ENCODE assay signal across 12 cellular contexts in the genomic region with DNA sequence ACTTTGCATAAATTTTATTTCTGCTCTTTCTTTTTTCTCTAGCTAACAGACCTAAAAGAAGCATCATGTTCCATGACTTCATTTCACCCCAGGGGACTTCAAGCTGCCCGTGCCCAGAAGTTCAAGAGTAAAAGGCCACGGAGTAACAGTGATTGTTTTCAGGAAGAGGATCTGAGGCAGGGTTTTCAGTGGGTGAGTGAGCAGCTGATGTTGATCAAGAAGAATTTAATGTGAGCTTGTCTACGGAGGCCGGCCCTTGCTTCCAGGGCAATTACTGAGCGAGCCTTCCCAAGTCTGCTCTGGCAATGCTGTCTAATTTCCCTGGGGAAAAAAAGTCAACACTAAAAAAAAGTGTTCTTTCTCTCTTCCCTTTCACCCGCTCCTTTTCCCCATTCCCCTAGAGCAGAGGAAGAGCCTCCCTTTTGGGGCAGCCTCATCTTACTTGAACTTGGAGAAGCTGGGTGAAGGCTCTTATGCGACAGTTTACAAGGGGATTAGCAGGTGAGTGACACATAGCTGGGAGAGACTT. TPM values are rescaled to one million over a fixed set of nuclear protein-coding genes. Genes with fewer than 3 reads are reported as not detected.
DNase-seq lines count a peak whose midpoint lies in the region; ATAC-seq and TF ChIP-seq lines count a peak whose summit lies in the region.
"Had no signal": no experiment of that assay in that cellular context is flagged by ENCODE, and none has a peak within 500 bp of the region (broad histone marks: within the 10 kb centered on the region; RNA-seq: fewer than 3 reads in every experiment).

No MANE protein-coding gene starts in this region.

- peak overlapping the region; percentile 23 for H3K9ac ChIP-seq in SK-N-MC (ENCODE audit: insufficient read length)

- ATAC-seq in GM21619 (IDR thresholded peaks at IDR 0.05; ENCODE audit: unreplicated experiment) = no peak
- ATAC-seq: activated T-cell treated with anti-CD3 and anti-CD28 coated beads, Interleukin-2, amount 50 U/mL, for 72 hours had no signal

- peaks cover 4% of the 10 kb centered on the region for H3K9me3 Mint-ChIP-seq in glutamatergic neuron (ENCODE audit: unreplicated experiment)
- H3K9me3 Mint-ChIP-seq: activated T-cell treated with anti-CD3 and anti-CD28 coated beads, Interleukin-2, amount 50 U/mL, for 72 hours had no signal

- peak overlapping the region; percentile 56 for H3K4me3 Mint-ChIP-seq in glutamatergic neuron (ENCODE audit: unreplicated experiment)
- H3K4me3 Mint-ChIP-seq: activated T-cell treated with anti-CD3 and anti-CD28 coated beads, Interleukin-2, amount 50 U/mL, for 72 hours had no signal

- peaks cover 2% of the 10 kb centered on the region for H3K27me3 Mint-ChIP-seq in glutamatergic neuron (ENCODE audit: unreplicated experiment)

- no peaks in the 10 kb centered on the region for H3K36me3 Mint-ChIP-seq in glutamatergic neuron (ENCODE audit: unreplicated experiment)

- H3K36me3 ChIP-seq in SK-N-MC (ENCODE audit: insufficient read depth, low read length) = no peaks in the 10 kb centered on the region
- H3K36me3 ChIP-seq: esophagus squamous epithelium, pancreas, SJSA1 had no signal

- H3K4me1 Mint-ChIP-seq in glutamatergic neuron (ENCODE audit: low read depth, unreplicated experiment) = peaks cover 17% of the 10 kb centered on the region

- peak overlapping the region; percentile 13 for H3K27ac Mint-ChIP-seq in glutamatergic neuron (ENCODE audit: unreplicated experiment)
- H3K27ac Mint-ChIP-seq: activated T-cell treated with anti-CD3 and anti-CD28 coated beads, Interleukin-2, amount 50 U/mL, for 72 hours had no signal

- in situ Hi-C loops in G401 (cut with HindIII; ENCODE audit: low sequenced_read_pairs) = no loop called here

- H3K9me3 ChIP-seq in SK-N-MC (ENCODE audit: low read depth, low read length) = no peaks in the 10 kb centered on the region
- H3K9me3 ChIP-seq: esophagus squamous epithelium, pancreas, SJSA1 had no signal

- DNase-seq in G401 (ENCODE audit: low spot score) (peak; percentile 54), SK-N-MC (ENCODE audit: low read depth, low spot score) (no peak), glutamatergic neuron (peak; percentile 42), skeletal muscle cell (ENCODE audit: low read depth) (peak; percentile 92), HPDE6-E6E7 (ENCODE audit: extremely low spot score) (no peak)
- no peak for DNase-seq in stimulated activated naive CD4-positive, alpha-beta T cell (lab: John Stamatoyannopoulos, UW)
- no peak for DNase-seq in stimulated activated CD4-positive, alpha-beta T cell treated with anti-CD3 and anti-CD28 coated beads, Interleukin-4, amount 100 ng/mL, for 4 hours
- DNase-seq: activated T-cell treated with anti-CD3 and anti-CD28 coated beads, Interleukin-2, amount 50 U/mL, for 72 hours; esophagus squamous epithelium had no signal

- no peak for TF ChIP-seq CTCF in glutamatergic neuron (IDR thresholded peaks at IDR 0.05; ENCODE audit: partially characterized antibody, unreplicated experiment)

- H3K27ac ChIP-seq in SK-N-MC = peak overlapping the region; percentile 14; the same call in 1 of the 2 replicates
- H3K27ac ChIP-seq: pancreas, SJSA1 had no signal

- H3K4me3 ChIP-seq in SK-N-MC = peak overlapping the region; percentile 54
- no peak overlapping the region for H3K4me3 ChIP-seq in skeletal muscle cell (ENCODE audit: low read depth, low read length)
- H3K4me3 ChIP-seq: esophagus squamous epithelium, pancreas, SJSA1 had no signal

RNA-seq across cellular contexts. Expression of a gene that starts 1.2 kb away (rescaled TPM):
- total RNA-seq in G401 (2014; rRNA removed; shearing (Covaris generic)) = not detected in 2 replicates
- 0.61 TPM for total RNA-seq in glutamatergic neuron (ENCODE audit: unreplicated experiment)
- total RNA-seq: activated T-cell treated with anti-CD3 and anti-CD28 coated beads, Interleukin-2, amount 50 U/mL, for 72 hours had no signal

RNA-seq across cellular contexts. Expression of a gene that starts 26.8 kb away (rescaled TPM):
- 52.2 and 95.2 TPM in 2 replicates for total RNA-seq in G401 (2014; rRNA removed; shearing (Covaris generic))
- 44.0 TPM for total RNA-seq in glutamatergic neuron (ENCODE audit: unreplicated experiment)

Comparison
In these comparisons a context has a peak if more than half of its experiments do, and no peak if none do; other contexts are left out.
1. DNase-seq: peak in G401 (single experiment), glutamatergic neuron (single experiment) and skeletal muscle cell (single experiment); none in SK-N-MC (single experiment), stimulated activated naive CD4-positive, alpha-beta T cell (0 of 6), HPDE6-E6E7 (single experiment) and stimulated activated CD4-positive, alpha-beta T cell treated with anti-CD3 and anti-CD28 coated beads, Interleukin-4, amount 100 ng/mL, for 4 hours (0 of 2).